ENCODE assay signal across 19 cellular contexts in genomic region chr7:18624436-18624835, GRCh38.
"Had no signal": no experiment of that assay in that cellular context is flagged by ENCODE, and none has a peak within 500 bp of the region (broad histone marks: within the 10 kb centered on the region; RNA-seq: fewer than 3 reads in every experiment).

No MANE protein-coding gene starts in this region.

- H3K27ac ChIP-seq: hepatocyte, neutrophil, right lobe of liver, upper lobe of left lung, vagina had no signal

- H3K36me3 ChIP-seq: neutrophil, right lobe of liver, upper lobe of left lung, vagina had no signal

- H3K27me3 ChIP-seq: hepatocyte, neutrophil, right lobe of liver, upper lobe of left lung, vagina had no signal

- ATAC-seq: activated CD8-positive, alpha-beta T cell treated with anti-CD3 and anti-CD28 coated beads for 36 hours; activated naive CD8-positive, alpha-beta T cell treated with anti-CD3 and anti-CD28 coated beads, Interleukin-2, amount 50 U/mL, for 24 hours; natural killer cell; right lobe of liver; stimulated activated effector memory CD8-positive, alpha-beta T cell treated with anti-CD3 and anti-CD28 coated beads, Interleukin-12 subunit alpha, Interleukin-12 subunit beta, amount 100 ng/mL, for 72 hours; stimulated activated naive CD8-positive, alpha-beta T cell treated with anti-CD3 and anti-CD28 coated beads, Interleukin-15, amount 100 ng/mL, for 72 hours had no signal

- H3K79me2 ChIP-seq: hepatocyte had no signal

- DNase-seq: activated CD4-positive, alpha-beta T cell treated with anti-CD3 and anti-CD28 coated beads, Interleukin-2, amount 50 U/mL, for 1 hour; activated CD8-positive, alpha-beta T cell treated with anti-CD3 and anti-CD28 coated beads for 36 hours; activated naive CD8-positive, alpha-beta T cell treated with anti-CD3 and anti-CD28 coated beads, Interleukin-2, amount 50 U/mL, for 24 hours; activated T-cell treated with anti-CD3 and anti-CD28 coated beads, Interleukin-2, amount 50 U/mL, for 48 hours; dermis blood vessel endothelial cell; effector CD8-positive, alpha-beta T cell; islet precursor cell; natural killer cell; right lobe of liver; stimulated activated CD4-positive, alpha-beta T cell treated with anti-CD3 and anti-CD28 coated beads, Interleukin-4, amount 100 ng/mL, for 24 hours; stimulated activated naive CD8-positive, alpha-beta T cell treated with anti-CD3 and anti-CD28 coated beads, Interleukin-15, amount 100 ng/mL, for 72 hours; substantia nigra; T-helper 2 cell; upper lobe of left lung had no signal

- H2AFZ ChIP-seq: hepatocyte had no signal

- H3K9me3 ChIP-seq: neutrophil, right lobe of liver, upper lobe of left lung, vagina had no signal

- H3K4me1 ChIP-seq: right lobe of liver, upper lobe of left lung, vagina had no signal

- H3K4me2 ChIP-seq: hepatocyte had no signal

- H3K4me3 ChIP-seq: hepatocyte, right lobe of liver, skin epidermis, upper lobe of left lung, vagina had no signal
